Comparison of ENCODE assay signal across 14 cellular contexts in genomic region chr22:33472462-33473344, GRCh38.
DNase-seq lines count a peak whose midpoint lies in the region; ATAC-seq and TF ChIP-seq lines count a peak whose summit lies in the region.
"Had no signal": no experiment of that assay in that cellular context is flagged by ENCODE, and none has a peak within 500 bp of the region (broad histone marks: within the 10 kb centered on the region; RNA-seq: fewer than 3 reads in every experiment).

No MANE protein-coding gene starts in this region.

- no peak overlapping the region for H3K27ac Mint-ChIP-seq in activated naive CD4-positive, alpha-beta T cell treated with anti-CD3 and anti-CD28 coated beads, Interleukin-2, amount 10 ng/mL, durations not matched to agents 7 days and 5 days
- H3K27ac Mint-ChIP-seq: activated T-helper 1 cell treated with anti-CD3 and anti-CD28 coated beads, Interleukin-12 subunit alpha, Interleukin-12 subunit beta, Interleukin-2, Interleukin-4 antibody, amounts not matched to agents 30 ng/mL and 10 ng/mL and 1 ng/mL, durations not matched to agents 14 hours and 24 hours and 36 hours had no signal

- no peaks in the 10 kb centered on the region for H3K36me3 ChIP-seq in left ventricle myocardium inferior
- H3K36me3 ChIP-seq: colonic mucosa had no signal

- DNase-seq in left ventricle myocardium inferior (no peak), activated T-cell treated with anti-CD3 and anti-CD28 coated beads for 4 hours (no peak), NCI-H2196 (lab: John Stamatoyannopoulos, UW; ENCODE audit: unreplicated experiment) (no peak), NCI-H146 (lab: John Stamatoyannopoulos, UW) (no peak)
- DNase-seq in activated naive CD4-positive, alpha-beta T cell treated with anti-CD3 and anti-CD28 coated beads, Interleukin-2, amount 10 ng/mL, durations not matched to agents 7 days and 5 days = no peak
- DNase-seq: colonic mucosa, glutamatergic neuron, midbrain, NCI-H1436, right cardiac atrium had no signal

- intact Hi-C loops in left ventricle myocardium inferior (cut with micrococcal nuclease) = no loop called here

- ATAC-seq in GM21381 (IDR thresholded peaks at IDR 0.05; ENCODE audit: unreplicated experiment) (peak; percentile 66), HG03280 (IDR thresholded peaks at IDR 0.05; ENCODE audit: unreplicated experiment) (peak; percentile 44)

- no peak overlapping the region for H3K4me3 Mint-ChIP-seq in activated naive CD4-positive, alpha-beta T cell treated with anti-CD3 and anti-CD28 coated beads, Interleukin-2, amount 10 ng/mL, durations not matched to agents 7 days and 5 days
- H3K4me3 Mint-ChIP-seq: activated T-helper 1 cell treated with anti-CD3 and anti-CD28 coated beads, Interleukin-12 subunit alpha, Interleukin-12 subunit beta, Interleukin-2, Interleukin-4 antibody, amounts not matched to agents 30 ng/mL and 10 ng/mL and 1 ng/mL, durations not matched to agents 14 hours and 24 hours and 36 hours had no signal

- H3K27me3 ChIP-seq in left ventricle myocardium inferior (ENCODE audit: low read depth) = no peaks in the 10 kb centered on the region
- H3K27me3 ChIP-seq: colonic mucosa had no signal

- no peaks in the 10 kb centered on the region for H3K4me1 Mint-ChIP-seq in activated naive CD4-positive, alpha-beta T cell treated with anti-CD3 and anti-CD28 coated beads, Interleukin-2, amount 10 ng/mL, durations not matched to agents 7 days and 5 days

- peaks cover 50% of the 10 kb centered on the region for H3K4me1 ChIP-seq in left ventricle myocardium inferior
- H3K4me1 ChIP-seq: colonic mucosa had no signal

- TF ChIP-seq CTCF in GM12875 (IDR thresholded peaks at IDR 0.05; ENCODE audit: borderline replicate concordance, insufficient read depth, low read depth, low read length) (no peak), left ventricle myocardium inferior (IDR thresholded peaks at IDR 0.05; ENCODE audit: borderline replicate concordance) (no peak)

- H3K4me3 ChIP-seq in GM12875 (ENCODE audit: low read depth, low read length) (peak overlapping the region; percentile 10), left ventricle myocardium inferior (no peak overlapping the region)
- H3K4me3 ChIP-seq: colonic mucosa had no signal

- peak overlapping the region; percentile 65 for H3K27ac ChIP-seq in left ventricle myocardium inferior (replicated peaks)
- H3K27ac ChIP-seq: colonic mucosa had no signal

- H3K9me3 ChIP-seq in left ventricle myocardium inferior (replicated peaks) = no peaks in the 10 kb centered on the region
- H3K9me3 ChIP-seq: colonic mucosa had no signal

- peaks cover 24% of the 10 kb centered on the region for H3K9me3 Mint-ChIP-seq in activated naive CD4-positive, alpha-beta T cell treated with anti-CD3 and anti-CD28 coated beads, Interleukin-2, amount 10 ng/mL, durations not matched to agents 7 days and 5 days

- CTCF ChIA-PET in activated naive CD4-positive, alpha-beta T cell treated with anti-CD3 and anti-CD28 coated beads, Interleukin-2, amount 10 ng/mL, durations not matched to agents 7 days and 5 days (lab: Charles Lee) = no interaction called here

- H3K36me3 Mint-ChIP-seq in activated naive CD4-positive, alpha-beta T cell treated with anti-CD3 and anti-CD28 coated beads, Interleukin-2, amount 10 ng/mL, durations not matched to agents 7 days and 5 days = no peaks in the 10 kb centered on the region

- no peaks in the 10 kb centered on the region for H3K27me3 Mint-ChIP-seq in activated naive CD4-positive, alpha-beta T cell treated with anti-CD3 and anti-CD28 coated beads, Interleukin-2, amount 10 ng/mL, durations not matched to agents 7 days and 5 days
